In the genomic region with DNA sequence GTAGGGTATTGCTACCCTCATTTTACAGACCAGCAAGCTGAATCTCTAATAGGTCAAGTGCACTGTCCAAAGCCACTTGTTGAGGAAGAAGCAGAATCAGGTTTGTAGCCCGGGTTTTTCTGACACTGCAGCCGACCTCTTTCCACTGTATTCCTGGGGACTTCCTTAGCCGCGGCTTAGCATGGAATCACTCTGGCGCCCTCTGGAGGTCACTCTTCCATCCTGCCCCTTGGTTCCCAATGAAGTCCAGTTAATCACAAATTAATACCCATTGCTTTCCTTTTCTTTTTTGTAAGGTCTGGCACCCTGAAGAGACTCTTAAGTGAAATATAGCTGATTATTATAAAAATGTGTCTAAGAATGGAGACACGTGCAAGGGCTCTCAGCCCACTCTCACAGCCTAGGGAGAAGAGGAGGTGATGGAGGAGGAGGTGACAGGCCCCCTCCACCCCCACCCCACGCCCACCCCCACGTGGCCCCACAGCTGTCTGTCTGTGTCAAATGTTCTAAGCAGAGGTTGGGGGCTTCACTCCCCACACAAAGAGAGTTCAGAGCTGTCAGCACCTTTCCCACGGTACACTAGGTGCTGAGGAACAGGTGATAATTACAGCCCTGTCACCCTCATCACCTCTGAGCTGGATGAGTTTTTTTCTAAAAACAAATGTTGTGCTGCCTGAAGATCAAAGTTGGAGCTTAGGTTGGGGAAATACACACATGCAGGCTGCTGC, we compare ENCODE assay signal across 9 cellular contexts. TPM values are rescaled to one million over a fixed set of nuclear protein-coding genes. Genes with fewer than 3 reads are reported as not detected.
DNase-seq lines count a peak whose midpoint lies in the region; ATAC-seq and TF ChIP-seq lines count a peak whose summit lies in the region.
"Had no signal": no experiment of that assay in that cellular context is flagged by ENCODE, and none has a peak within 500 bp of the region (broad histone marks: within the 10 kb centered on the region; RNA-seq: fewer than 3 reads in every experiment).

No MANE protein-coding gene starts in this region.

- H3K9me3 Mint-ChIP-seq in naive thymus-derived CD4-positive, alpha-beta T cell = no peaks in the 10 kb centered on the region
- H3K9me3 Mint-ChIP-seq in stimulated activated effector memory CD8-positive, alpha-beta T cell treated with anti-CD3 and anti-CD28 coated beads, Interleukin-12 subunit alpha, Interleukin-12 subunit beta, amount 100 ng/mL, for 72 hours = no peaks in the 10 kb centered on the region

- H3K4me1 Mint-ChIP-seq in naive thymus-derived CD4-positive, alpha-beta T cell = no peaks in the 10 kb centered on the region
- no peaks in the 10 kb centered on the region for H3K4me1 Mint-ChIP-seq in stimulated activated effector memory CD8-positive, alpha-beta T cell treated with anti-CD3 and anti-CD28 coated beads, Interleukin-12 subunit alpha, Interleukin-12 subunit beta, amount 100 ng/mL, for 72 hours

- no peak overlapping the region for H3K4me3 Mint-ChIP-seq in naive thymus-derived CD4-positive, alpha-beta T cell
- H3K4me3 Mint-ChIP-seq in stimulated activated effector memory CD8-positive, alpha-beta T cell treated with anti-CD3 and anti-CD28 coated beads, Interleukin-12 subunit alpha, Interleukin-12 subunit beta, amount 100 ng/mL, for 72 hours = no peak overlapping the region

- H3K4me1 ChIP-seq in naive thymus-derived CD4-positive, alpha-beta T cell (ENCODE audit: control insufficient read depth in 2 of 2, insufficient read depth in 2 of 2, low read length in 2 of 2) = no peaks in the 10 kb centered on the region

- H3K27ac Mint-ChIP-seq in naive thymus-derived CD4-positive, alpha-beta T cell = no peak overlapping the region
- H3K27ac Mint-ChIP-seq in stimulated activated effector memory CD8-positive, alpha-beta T cell treated with anti-CD3 and anti-CD28 coated beads, Interleukin-12 subunit alpha, Interleukin-12 subunit beta, amount 100 ng/mL, for 72 hours = no peak overlapping the region

- no peak for TF ChIP-seq POLR2A in erythroblast (IDR thresholded peaks at IDR 0.05; ENCODE audit: low read length)

- DNase-seq in Caki2 (ENCODE audit: low read depth) = peak; percentile 21
- peak; percentile 90 for DNase-seq in HT-29 (ENCODE audit: low spot score)
- peak; percentile 17 for DNase-seq in NOMO-1 treated with DMSO at 0.1 percent for 48 hours (lab: John Stamatoyannopoulos, UW; ENCODE audit: unreplicated experiment)
- DNase-seq in activated CD8-positive, alpha-beta memory T cell treated with anti-CD3 and anti-CD28 coated beads, Interleukin-2, amount 50 U/mL, for 1 hour (ENCODE audit: extremely low read depth) = peak; percentile 5
- DNase-seq in erythroblast (lab: John Stamatoyannopoulos, UW) = peak; percentile 56 to 78
- DNase-seq in naive thymus-derived CD4-positive, alpha-beta T cell = peak in 8 of 9 donors; percentile 18 to 56 (median 34)
- peak; percentile 24 to 78 for DNase-seq in stimulated activated effector memory CD8-positive, alpha-beta T cell treated with anti-CD3 and anti-CD28 coated beads, Interleukin-12 subunit alpha, Interleukin-12 subunit beta, amount 100 ng/mL, for 72 hours (ENCODE audit: low spot score in 2 of 2)

- no peak overlapping the region for H3K27ac ChIP-seq in naive thymus-derived CD4-positive, alpha-beta T cell (ENCODE audit: low read depth, low read length)

- in situ Hi-C loops in Caki2 (cut with HindIII; ENCODE audit: low pct_unique_long_range_greater_than_20kb, low sequenced_read_pairs) = no loop called here

- H3K27me3 ChIP-seq in naive thymus-derived CD4-positive, alpha-beta T cell (ENCODE audit: control insufficient read depth in 2 of 2, insufficient read depth in 2 of 2, low read length in 2 of 2) = no peaks in the 10 kb centered on the region

- no peaks in the 10 kb centered on the region for H3K36me3 ChIP-seq in naive thymus-derived CD4-positive, alpha-beta T cell (ENCODE audit: control insufficient read depth in 2 of 3, insufficient read depth in 3 of 3, low read length in 3 of 3)

- H3K9me3 ChIP-seq in naive thymus-derived CD4-positive, alpha-beta T cell (ENCODE audit: control insufficient read depth in 2 of 3, low read length in 3 of 3) = no peaks in the 10 kb centered on the region

- H3K36me3 Mint-ChIP-seq in naive thymus-derived CD4-positive, alpha-beta T cell = no peaks in the 10 kb centered on the region
- H3K36me3 Mint-ChIP-seq in stimulated activated effector memory CD8-positive, alpha-beta T cell treated with anti-CD3 and anti-CD28 coated beads, Interleukin-12 subunit alpha, Interleukin-12 subunit beta, amount 100 ng/mL, for 72 hours = no peaks in the 10 kb centered on the region

- peaks cover 18 to 42% (median 29%) of the 10 kb centered on the region in 5 donors for H3K27me3 Mint-ChIP-seq in naive thymus-derived CD4-positive, alpha-beta T cell

- CTCF ChIA-PET in naive thymus-derived CD4-positive, alpha-beta T cell (lab: Charles Lee) = interaction anchor here (0.7 to 2.0 kb wide), 3 partner anchors 14 to 228 kb away, joined by 3 to 8 read pairs (median 5); no protein-coding TSS in a partner anchor

- intact Hi-C loops in naive thymus-derived CD4-positive, alpha-beta T cell (cut with micrococcal nuclease) = loop anchor here (1.0 to 5.0 kb wide), 4 partner anchors 228 to 1316 kb away; no protein-coding TSS in a partner anchor

- ATAC-seq in naive thymus-derived CD4-positive, alpha-beta T cell = peak; percentile 72
- ATAC-seq in stimulated activated effector memory CD8-positive, alpha-beta T cell treated with anti-CD3 and anti-CD28 coated beads, Interleukin-12 subunit alpha, Interleukin-12 subunit beta, amount 100 ng/mL, for 72 hours = no peak
- no peak for ATAC-seq in HG03139 (IDR thresholded peaks at IDR 0.05; ENCODE audit: unreplicated experiment)

- no peak overlapping the region for H3K4me3 ChIP-seq in naive thymus-derived CD4-positive, alpha-beta T cell (ENCODE audit: low read length)

- POLR2A ChIA-PET in naive thymus-derived CD4-positive, alpha-beta T cell (lab: Charles Lee) = no interaction called here

RNA-seq across cellular contexts. Expression of gene DRD2, which starts 57.7 kb away (rescaled TPM):
- not detected in 2 replicates for total RNA-seq in Caki2 (2014; rRNA removed; shearing (Covaris generic); ENCODE audit: low replicate concordance)
- 1.1 and 1.2 TPM in 2 replicates for total RNA-seq in HT-29 (2014; rRNA removed; shearing (Covaris generic))
- not detected for total RNA-seq in naive thymus-derived CD4-positive, alpha-beta T cell
- not detected for polyA plus RNA-seq in naive thymus-derived CD4-positive, alpha-beta T cell
- total RNA-seq: T-helper 1 cell treated with Interleukin-12 subunit alpha and Interleukin-12 subunit beta and Interleukin-4 antibody, amounts not matched to agents 30 ng/mL and 1 ng/mL, for 36 hours had no signal

Comparison
In these comparisons a context has a peak if more than half of its experiments do, and no peak if none do; other contexts are left out.
1. DNase-seq: peak in every context shown above with its lines; median percentile 90 in HT-29; 67 in erythroblast; 51 in stimulated activated effector memory CD8-positive, alpha-beta T cell treated with anti-CD3 and anti-CD28 coated beads, Interleukin-12 subunit alpha, Interleukin-12 subunit beta, amount 100 ng/mL, for 72 hours; 34 in naive thymus-derived CD4-positive, alpha-beta T cell; 21 in Caki2; 17 in NOMO-1 treated with DMSO at 0.1 percent for 48 hours; 5 in activated CD8-positive, alpha-beta memory T cell treated with anti-CD3 and anti-CD28 coated beads, Interleukin-2, amount 50 U/mL, for 1 hour.